In genomic region chr4:74873545-74874295, GRCh38 we compare ENCODE assay signal across 11 cellular contexts. TPM values are rescaled to one million over a fixed set of nuclear protein-coding genes. Genes with fewer than 3 reads are reported as not detected.
A peak's percentile ranks its signal among the peaks of the same experiment; 100 is the strongest.
DNase-seq lines count a peak whose midpoint lies in the region; ATAC-seq and TF ChIP-seq lines count a peak whose summit lies in the region.
"Had no signal": no experiment of that assay in that cellular context is flagged by ENCODE, and none has a peak within 500 bp of the region (broad histone marks: within the 10 kb centered on the region; RNA-seq: fewer than 3 reads in every experiment).

No MANE protein-coding gene starts in this region.

- H3K9me3 Mint-ChIP-seq in activated CD4-positive, alpha-beta T cell treated with anti-CD3 and anti-CD28 coated beads, Interleukin-2, amount 10 ng/mL, durations not matched to agents 24 days and 14 days, result no peaks in the 10 kb centered on the region

- no peaks in the 10 kb centered on the region for H3K36me3 ChIP-seq in HAP-1 (replicated peaks)

- in situ Hi-C loops in HAP-1 (cut with MboI; ENCODE audit: low sequenced_read_pairs), result no loop called here

- H3K4me3 ChIP-seq in HAP-1, result no peak overlapping the region

- no peaks in the 10 kb centered on the region for H3K9me3 ChIP-seq in HAP-1

- H3K4me1 ChIP-seq in HAP-1, result no peaks in the 10 kb centered on the region

- H3K27ac Mint-ChIP-seq in activated CD4-positive, alpha-beta T cell treated with anti-CD3 and anti-CD28 coated beads, Interleukin-2, amount 10 ng/mL, durations not matched to agents 24 days and 14 days, result no peak overlapping the region

- intact Hi-C loops in activated CD4-positive, alpha-beta T cell treated with anti-CD3 and anti-CD28 coated beads, Interleukin-2, amount 10 ng/mL, durations not matched to agents 24 days and 14 days (cut with micrococcal nuclease), result loop anchor here (10.0 kb wide), 1 partner anchor 611 kb away; no protein-coding TSS in a partner anchor

- H3K27me3 ChIP-seq in HAP-1 (ENCODE audit: low read depth), result no peaks in the 10 kb centered on the region

- H3K4me3 Mint-ChIP-seq in activated CD4-positive, alpha-beta T cell treated with anti-CD3 and anti-CD28 coated beads, Interleukin-2, amount 10 ng/mL, durations not matched to agents 24 days and 14 days, result no peak overlapping the region

- DNase-seq in fibroblast of the conjunctiva (ENCODE audit: low read depth) (peak; percentile 9), NCI-H510A (lab: John Stamatoyannopoulos, UW) (no peak), HAP-1 (ENCODE audit: low spot score in 2 of 2) (no peak), T-helper 2 cell (no peak)
- DNase-seq in activated CD4-positive, alpha-beta T cell treated with anti-CD3 and anti-CD28 coated beads, Interleukin-2, amount 10 ng/mL, durations not matched to agents 24 days and 14 days, result no peak
- DNase-seq: activated naive CD4-positive, alpha-beta T cell; GDM1; islet precursor cell had no signal

- ATAC-seq in GM18505 (IDR thresholded peaks at IDR 0.05; ENCODE audit: unreplicated experiment), result peak; percentile 92
- peak; percentile 88 for ATAC-seq in GM21723 (IDR thresholded peaks at IDR 0.05; ENCODE audit: unreplicated experiment)
- ATAC-seq in HG03571 (IDR thresholded peaks at IDR 0.05; ENCODE audit: unreplicated experiment), result peak; percentile 97

- H3K36me3 Mint-ChIP-seq in activated CD4-positive, alpha-beta T cell treated with anti-CD3 and anti-CD28 coated beads, Interleukin-2, amount 10 ng/mL, durations not matched to agents 24 days and 14 days (ENCODE audit: low read depth), result no peaks in the 10 kb centered on the region

- H3K4me1 Mint-ChIP-seq in activated CD4-positive, alpha-beta T cell treated with anti-CD3 and anti-CD28 coated beads, Interleukin-2, amount 10 ng/mL, durations not matched to agents 24 days and 14 days, result no peaks in the 10 kb centered on the region

- TF ChIP-seq POLR2A in GM18505 (IDR thresholded peaks at IDR 0.05; ENCODE audit: borderline replicate concordance, extremely low read depth, insufficient read depth, insufficient read length), result no peak

- peaks cover 4% of the 10 kb centered on the region for H3K27me3 Mint-ChIP-seq in activated CD4-positive, alpha-beta T cell treated with anti-CD3 and anti-CD28 coated beads, Interleukin-2, amount 10 ng/mL, durations not matched to agents 24 days and 14 days

RNA-seq across cellular contexts. Expression of gene PARM1, which starts 59.2 kb away (rescaled TPM):
- not detected in 2 replicates for total RNA-seq in activated CD4-positive, alpha-beta T cell treated with anti-CD3 and anti-CD28 coated beads, Interleukin-2, amount 10 ng/mL, durations not matched to agents 24 days and 14 days
